ENCODE assay signal across 10 cellular contexts in the genomic region with DNA sequence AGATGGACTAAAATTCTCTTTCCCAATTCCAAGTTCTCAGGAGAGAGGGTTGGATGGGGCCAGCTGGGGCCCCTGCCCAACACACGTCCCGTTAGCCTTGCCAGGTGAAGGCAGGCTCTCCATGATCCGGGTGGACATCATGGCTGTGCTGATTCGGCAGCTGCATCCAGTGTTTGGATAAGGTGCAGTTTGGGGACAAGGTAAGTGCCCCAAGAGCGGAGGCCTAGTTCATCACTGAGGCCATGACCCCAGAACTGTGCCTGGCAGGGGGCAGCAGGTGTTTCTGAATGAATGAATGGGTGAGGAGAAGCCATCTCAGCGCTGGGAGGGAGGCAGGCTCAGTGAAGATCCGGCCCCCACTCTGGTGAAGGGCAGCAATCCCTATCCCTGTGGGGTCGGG.
"Had no signal": no experiment of that assay in that cellular context is flagged by ENCODE, and none has a peak within 500 bp of the region (broad histone marks: within the 10 kb centered on the region; RNA-seq: fewer than 3 reads in every experiment).

No MANE protein-coding gene starts in this region.

- H3K4me3 ChIP-seq: GM23248, HAP-1, K562 had no signal

- DNase-seq: GM23248, GOT3, H7, HFFc6, IMR-90, KG1 had no signal

- H3K36me3 ChIP-seq: HAP-1 had no signal

- H2AFZ ChIP-seq: GM23248 had no signal

- H3K4me1 ChIP-seq: HAP-1 had no signal

- H3K9ac ChIP-seq: GM23248 had no signal

- H3K9me3 ChIP-seq: HAP-1 had no signal

- H3K27ac ChIP-seq: GM23248 had no signal

- FAIRE-seq: HTR-8/SVneo, K562 had no signal

- ATAC-seq: HCT116, K562 had no signal
